ENCODE assay signal across 16 cellular contexts in genomic region chr13:112905619-112905989, GRCh38.
"Had no signal": no experiment of that assay in that cellular context is flagged by ENCODE, and none has a peak within 500 bp of the region (broad histone marks: within the 10 kb centered on the region; RNA-seq: fewer than 3 reads in every experiment).

No MANE protein-coding gene starts in this region.

- H3K27me3 Mint-ChIP-seq: activated naive CD8-positive, alpha-beta T cell treated with anti-CD3 and anti-CD28 coated beads for 36 hours had no signal

- H3K4me3 Mint-ChIP-seq: activated CD8-positive, alpha-beta T cell treated with anti-CD3 and anti-CD28 coated beads, Interleukin-2, amount 10 ng/mL, durations not matched to agents 7 days and 5 days; activated naive CD8-positive, alpha-beta T cell treated with anti-CD3 and anti-CD28 coated beads for 36 hours had no signal

- H3K27me3 ChIP-seq: body of pancreas, colonic mucosa had no signal

- H3K27ac ChIP-seq: colonic mucosa had no signal

- H3K4me1 Mint-ChIP-seq: activated naive CD8-positive, alpha-beta T cell treated with anti-CD3 and anti-CD28 coated beads for 36 hours had no signal

- DNase-seq: activated CD4-positive, alpha-beta T cell treated with anti-CD3 and anti-CD28 coated beads for 48 hours; activated CD8-positive, alpha-beta memory T cell treated with anti-CD3 and anti-CD28 coated beads, Interleukin-2, amount 50 U/mL, for 4 hours; activated CD8-positive, alpha-beta T cell treated with anti-CD3 and anti-CD28 coated beads, Interleukin-2, amount 10 ng/mL, durations not matched to agents 7 days and 5 days; activated gamma-delta T cell; activated naive CD8-positive, alpha-beta T cell treated with anti-CD3 and anti-CD28 coated beads for 36 hours; activated T-cell treated with anti-CD3 and anti-CD28 coated beads, Interleukin-2, amount 50 U/mL, for 48 hours; amygdala; body of pancreas; central memory CD4-positive, alpha-beta T cell; colonic mucosa; foreskin fibroblast; hypothalamus; kidney glomerular epithelial cell; stimulated activated CD4-positive, alpha-beta T cell treated with anti-CD3 and anti-CD28 coated beads, Interleukin-2, amount 100 ng/mL, for 48 hours; stimulated activated naive CD4-positive, alpha-beta T cell treated with Interleukin-2 at 50 U/mL for 16 hours; trophoblast cell had no signal

- H3K4me3 ChIP-seq: body of pancreas, colonic mucosa had no signal

- ATAC-seq: activated CD8-positive, alpha-beta T cell treated with anti-CD3 and anti-CD28 coated beads, Interleukin-2, amount 10 ng/mL, durations not matched to agents 7 days and 5 days; body of pancreas had no signal

- H3K36me3 ChIP-seq: colonic mucosa had no signal

- H3K27ac Mint-ChIP-seq: activated CD8-positive, alpha-beta T cell treated with anti-CD3 and anti-CD28 coated beads, Interleukin-2, amount 10 ng/mL, durations not matched to agents 7 days and 5 days; activated naive CD8-positive, alpha-beta T cell treated with anti-CD3 and anti-CD28 coated beads for 36 hours had no signal

- H3K4me1 ChIP-seq: colonic mucosa had no signal

- H3K36me3 Mint-ChIP-seq: activated naive CD8-positive, alpha-beta T cell treated with anti-CD3 and anti-CD28 coated beads for 36 hours had no signal

- H3K9me3 ChIP-seq: body of pancreas, colonic mucosa had no signal
